1 cellular context compared by ENCODE assay signal in the genomic region with DNA sequence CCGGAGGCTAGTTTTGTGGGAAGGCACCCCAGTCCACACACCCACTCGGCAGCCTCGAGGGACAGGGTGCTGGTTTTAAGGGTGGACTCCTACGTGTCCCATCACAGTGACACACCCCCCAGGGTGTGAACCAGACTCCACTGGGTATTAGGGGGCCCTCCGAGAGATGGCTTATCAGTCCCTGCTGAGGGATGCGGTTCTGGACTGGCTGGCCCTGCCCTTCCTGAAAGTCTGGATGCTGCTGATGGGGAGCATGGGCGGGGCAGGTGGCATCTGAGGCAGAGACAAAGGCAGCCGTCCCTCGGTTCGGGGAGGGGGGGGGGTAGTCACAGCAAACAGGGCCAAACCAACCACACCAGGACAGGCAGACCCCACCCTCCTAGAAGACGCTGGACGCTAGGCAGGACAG.
TF ChIP-seq lines count a peak whose summit lies in the region.

No MANE protein-coding gene starts in this region.

TF ChIP-seq in HCT116, 20 proteins besides CTCF, POLR2A, EP300 and RAD21:
- TF ChIP-seq, protein P1, sequence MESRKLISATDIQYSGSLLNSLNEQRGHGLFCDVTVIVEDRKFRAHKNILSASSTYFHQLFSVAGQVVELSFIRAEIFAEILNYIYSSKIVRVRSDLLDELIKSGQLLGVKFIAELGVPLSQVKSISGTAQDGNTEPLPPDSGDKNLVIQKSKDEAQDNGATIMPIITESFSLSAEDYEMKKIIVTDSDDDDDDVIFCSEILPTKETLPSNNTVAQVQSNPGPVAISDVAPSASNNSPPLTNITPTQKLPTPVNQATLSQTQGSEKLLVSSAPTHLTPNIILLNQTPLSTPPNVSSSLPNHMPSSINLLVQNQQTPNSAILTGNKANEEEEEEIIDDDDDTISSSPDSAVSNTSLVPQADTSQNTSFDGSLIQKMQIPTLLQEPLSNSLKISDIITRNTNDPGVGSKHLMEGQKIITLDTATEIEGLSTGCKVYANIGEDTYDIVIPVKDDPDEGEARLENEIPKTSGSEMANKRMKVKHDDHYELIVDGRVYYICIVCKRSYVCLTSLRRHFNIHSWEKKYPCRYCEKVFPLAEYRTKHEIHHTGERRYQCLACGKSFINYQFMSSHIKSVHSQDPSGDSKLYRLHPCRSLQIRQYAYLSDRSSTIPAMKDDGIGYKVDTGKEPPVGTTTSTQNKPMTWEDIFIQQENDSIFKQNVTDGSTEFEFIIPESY (IDR thresholded peaks at IDR 0.05; ENCODE audit: extremely low read depth, insufficient replicate concordance, low read length) = no peak
- TF ChIP-seq TCF7L2 (IDR thresholded peaks at IDR 0.05; ENCODE audit: borderline replicate concordance, extremely low read depth, insufficient read depth, insufficient read length) = no peak
- TF ChIP-seq, protein P2, sequence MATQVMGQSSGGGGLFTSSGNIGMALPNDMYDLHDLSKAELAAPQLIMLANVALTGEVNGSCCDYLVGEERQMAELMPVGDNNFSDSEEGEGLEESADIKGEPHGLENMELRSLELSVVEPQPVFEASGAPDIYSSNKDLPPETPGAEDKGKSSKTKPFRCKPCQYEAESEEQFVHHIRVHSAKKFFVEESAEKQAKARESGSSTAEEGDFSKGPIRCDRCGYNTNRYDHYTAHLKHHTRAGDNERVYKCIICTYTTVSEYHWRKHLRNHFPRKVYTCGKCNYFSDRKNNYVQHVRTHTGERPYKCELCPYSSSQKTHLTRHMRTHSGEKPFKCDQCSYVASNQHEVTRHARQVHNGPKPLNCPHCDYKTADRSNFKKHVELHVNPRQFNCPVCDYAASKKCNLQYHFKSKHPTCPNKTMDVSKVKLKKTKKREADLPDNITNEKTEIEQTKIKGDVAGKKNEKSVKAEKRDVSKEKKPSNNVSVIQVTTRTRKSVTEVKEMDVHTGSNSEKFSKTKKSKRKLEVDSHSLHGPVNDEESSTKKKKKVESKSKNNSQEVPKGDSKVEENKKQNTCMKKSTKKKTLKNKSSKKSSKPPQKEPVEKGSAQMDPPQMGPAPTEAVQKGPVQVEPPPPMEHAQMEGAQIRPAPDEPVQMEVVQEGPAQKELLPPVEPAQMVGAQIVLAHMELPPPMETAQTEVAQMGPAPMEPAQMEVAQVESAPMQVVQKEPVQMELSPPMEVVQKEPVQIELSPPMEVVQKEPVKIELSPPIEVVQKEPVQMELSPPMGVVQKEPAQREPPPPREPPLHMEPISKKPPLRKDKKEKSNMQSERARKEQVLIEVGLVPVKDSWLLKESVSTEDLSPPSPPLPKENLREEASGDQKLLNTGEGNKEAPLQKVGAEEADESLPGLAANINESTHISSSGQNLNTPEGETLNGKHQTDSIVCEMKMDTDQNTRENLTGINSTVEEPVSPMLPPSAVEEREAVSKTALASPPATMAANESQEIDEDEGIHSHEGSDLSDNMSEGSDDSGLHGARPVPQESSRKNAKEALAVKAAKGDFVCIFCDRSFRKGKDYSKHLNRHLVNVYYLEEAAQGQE (IDR thresholded peaks at IDR 0.05; ENCODE audit: low read depth) = no peak
